In the genomic region with DNA sequence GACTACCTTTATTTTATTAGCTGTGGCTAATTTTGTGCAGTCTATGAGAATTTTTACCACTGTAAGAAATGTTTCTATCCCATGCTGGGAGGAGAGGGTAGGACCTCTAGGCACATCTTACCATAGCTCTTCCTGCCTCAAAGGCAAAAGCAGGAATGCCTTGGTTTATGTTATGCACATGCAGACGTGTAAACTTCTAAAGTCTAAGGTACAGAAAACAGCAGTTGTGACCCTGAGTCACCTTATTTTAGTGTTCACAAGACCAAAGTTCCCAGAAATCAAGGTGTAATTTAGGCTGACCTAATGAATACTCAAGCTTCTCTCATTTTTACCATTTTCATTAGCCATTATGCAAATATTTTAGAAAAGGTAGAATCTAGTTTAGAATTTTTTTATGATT, we compare ENCODE assay signal across 19 cellular contexts. TPM values are rescaled to one million over a fixed set of nuclear protein-coding genes. Genes with fewer than 3 reads are reported as not detected.
A peak's percentile ranks its signal among the peaks of the same experiment; 100 is the strongest.
DNase-seq lines count a peak whose midpoint lies in the region; TF ChIP-seq lines count a peak whose summit lies in the region.
"Had no signal": no experiment of that assay in that cellular context is flagged by ENCODE, and none has a peak within 500 bp of the region (broad histone marks: within the 10 kb centered on the region; RNA-seq: fewer than 3 reads in every experiment).

No MANE protein-coding gene starts in this region.

- peak overlapping the region in 7 of 8 donors; percentile 71 to 86 (median 78) for H3K27ac Mint-ChIP-seq in CD8-positive, alpha-beta memory T cell
- H3K27ac Mint-ChIP-seq: HFFc6 had no signal

- no peaks in the 10 kb centered on the region for H4K20me1 ChIP-seq in Karpas-422 (ENCODE audit: insufficient read depth, low read depth, low read length)
- H4K20me1 ChIP-seq in hepatocyte (ENCODE audit: insufficient read depth, poor library complexity, severe bottlenecking), result no peaks in the 10 kb centered on the region
- no peaks in the 10 kb centered on the region for H4K20me1 ChIP-seq in smooth muscle cell (ENCODE audit: low read depth)

- H2AFZ ChIP-seq in Karpas-422 (ENCODE audit: low read length), result no peak overlapping the region
- H2AFZ ChIP-seq in hepatocyte, result no peak overlapping the region
- H2AFZ ChIP-seq in smooth muscle cell (ENCODE audit: low read depth), result no peak overlapping the region

- peaks cover 13% of the 10 kb centered on the region for H3F3A ChIP-seq in smooth muscle cell (ENCODE audit: low read depth)

- H3K4me2 ChIP-seq in Karpas-422 (ENCODE audit: low read depth, low read length, poor library complexity, severe bottlenecking), result peak overlapping the region; percentile 40
- peak overlapping the region; percentile 28 for H3K4me2 ChIP-seq in hepatocyte
- H3K4me2 ChIP-seq in smooth muscle cell, result peak overlapping the region; percentile 66

- no peaks in the 10 kb centered on the region for H3K9me3 Mint-ChIP-seq in CD8-positive, alpha-beta memory T cell
- H3K9me3 Mint-ChIP-seq: HFFc6 had no signal

- no peaks in the 10 kb centered on the region for H3K9me3 ChIP-seq in CD8-positive, alpha-beta memory T cell (ENCODE audit: low read length)
- H3K9me3 ChIP-seq in Karpas-422 (ENCODE audit: low read length) (no peaks in the 10 kb centered on the region), hepatocyte (ENCODE audit: low read depth) (no peaks in the 10 kb centered on the region), smooth muscle cell (replicated peaks; ENCODE audit: low read depth) (no peaks in the 10 kb centered on the region)

- no peak overlapping the region for H3K4me3 Mint-ChIP-seq in CD8-positive, alpha-beta memory T cell
- H3K4me3 Mint-ChIP-seq: activated CD4-positive, alpha-beta T cell treated with anti-CD3 and anti-CD28 coated beads for 36 hours; HFFc6 had no signal

- peaks cover 0 to 60% (median 11%) of the 10 kb centered on the region in 3 donors for H3K36me3 Mint-ChIP-seq in CD8-positive, alpha-beta memory T cell

- CTCF ChIA-PET in CD8-positive, alpha-beta memory T cell (lab: Charles Lee), result interaction anchor here (1.2 to 1.3 kb wide), 3 partner anchors 10 to 151 kb away, joined by 3 to 5 read pairs (median 3); no protein-coding TSS in a partner anchor

- no peak overlapping the region for H3K27ac ChIP-seq in CD8-positive, alpha-beta memory T cell (ENCODE audit: low read depth, low read length)
- H3K27ac ChIP-seq in Karpas-422 (ENCODE audit: low read length), result peak overlapping the region; percentile 99
- peak overlapping the region; percentile 50 for H3K27ac ChIP-seq in hepatocyte
- peak overlapping the region; percentile 98 for H3K27ac ChIP-seq in smooth muscle cell (ENCODE audit: low read depth)
- H3K27ac ChIP-seq: dorsolateral prefrontal cortex, epithelial cell of prostate had no signal

- no peak overlapping the region for H3K4me3 ChIP-seq in CD8-positive, alpha-beta memory T cell (ENCODE audit: low read length)
- H3K4me3 ChIP-seq in Karpas-422 (ENCODE audit: low read length) (0 out of 2 replicates have a peak overlapping the region, but pooled peaks have one; percentile 8), hepatocyte (no peak overlapping the region), smooth muscle cell (no peak overlapping the region)
- H3K4me3 ChIP-seq: dorsolateral prefrontal cortex, lung had no signal

- DNase-seq in CD8-positive, alpha-beta memory T cell, result no peak
- no peak for DNase-seq in Karpas-422
- DNase-seq in hepatocyte (ENCODE audit: low spot score), result peak; percentile 56
- DNase-seq in smooth muscle cell (lab: John Stamatoyannopoulos, UW; ENCODE audit: unreplicated experiment), result no peak
- no peak for DNase-seq in mucosa of gallbladder (ENCODE audit: low spot score)
- DNase-seq in NCI-H1092 treated with DMSO at 0.1 percent for 48 hours (lab: John Stamatoyannopoulos, UW), result no peak
- no peak for DNase-seq in putamen (ENCODE audit: low spot score)
- DNase-seq: activated CD4-positive, alpha-beta T cell treated with anti-CD3 and anti-CD28 coated beads for 36 hours; activated gamma-delta T cell; caudate nucleus; dorsolateral prefrontal cortex; HFFc6; MM.1S; NCI-H146; NCI-H2171; NCI-H526; right cardiac atrium had no signal

- POLR2A ChIA-PET in CD8-positive, alpha-beta memory T cell (lab: Charles Lee), result interaction anchor here (0.7 kb wide), 1 partner anchor 16 kb away, joined by 3 read pairs; no protein-coding TSS in a partner anchor

- no peaks in the 10 kb centered on the region for H3K27me3 Mint-ChIP-seq in CD8-positive, alpha-beta memory T cell
- H3K27me3 Mint-ChIP-seq: activated CD4-positive, alpha-beta T cell treated with anti-CD3 and anti-CD28 coated beads for 36 hours had no signal

- H3K36me3 ChIP-seq in CD8-positive, alpha-beta memory T cell (ENCODE audit: insufficient read depth, low read length), result peaks cover 6% of the 10 kb centered on the region
- H3K36me3 ChIP-seq in Karpas-422 (ENCODE audit: insufficient read depth, low read length) (peaks cover 29% of the 10 kb centered on the region), hepatocyte (replicated peaks; ENCODE audit: insufficient read depth, low read depth) (no peaks in the 10 kb centered on the region), smooth muscle cell (ENCODE audit: low read depth) (no peaks in the 10 kb centered on the region)

- peaks cover 64% of the 10 kb centered on the region for H3K79me2 ChIP-seq in Karpas-422 (ENCODE audit: low read length)
- H3K79me2 ChIP-seq in hepatocyte, result peaks cover 6% of the 10 kb centered on the region
- peaks cover 29% of the 10 kb centered on the region for H3K79me2 ChIP-seq in smooth muscle cell (ENCODE audit: low read depth)

- H3K27me3 ChIP-seq in CD8-positive, alpha-beta memory T cell (ENCODE audit: insufficient read depth, low read length, poor library complexity, severe bottlenecking), result no peaks in the 10 kb centered on the region
- H3K27me3 ChIP-seq in Karpas-422 (ENCODE audit: low read length) (no peaks in the 10 kb centered on the region), hepatocyte (no peaks in the 10 kb centered on the region), smooth muscle cell (ENCODE audit: low read depth) (no peaks in the 10 kb centered on the region)
- H3K27me3 ChIP-seq: dorsolateral prefrontal cortex had no signal

- H3K9me2 ChIP-seq in Karpas-422 (replicated peaks; ENCODE audit: insufficient read depth, low read length) (no peaks in the 10 kb centered on the region), hepatocyte (replicated peaks; ENCODE audit: insufficient read depth) (no peaks in the 10 kb centered on the region)

- no peak overlapping the region for H3K9ac ChIP-seq in Karpas-422 (ENCODE audit: low read length)
- H3K9ac ChIP-seq in smooth muscle cell (ENCODE audit: low read depth), result peak overlapping the region; percentile 89

- 21% methylated on average over 1 of the region's 1 CpG for WGBS in hepatocyte (ENCODE audit: low lambda C conversion rate, missing lambda C conversion rate)
- 36% methylated on average over 1 of the region's 1 CpG for WGBS in smooth muscle cell (ENCODE audit: low lambda C conversion rate)

- peaks cover 80 to 99% (median 98%) of the 10 kb centered on the region in 3 donors for H3K4me1 Mint-ChIP-seq in CD8-positive, alpha-beta memory T cell

- TF ChIP-seq CTCF in hepatocyte (IDR thresholded peaks at IDR 0.05; ENCODE audit: poor library complexity) (no peak), smooth muscle cell (IDR thresholded peaks at IDR 0.05; ENCODE audit: borderline replicate concordance, insufficient read depth, poor library complexity, severe bottlenecking) (no peak)

- peaks cover 87% of the 10 kb centered on the region for H3K4me1 ChIP-seq in CD8-positive, alpha-beta memory T cell (ENCODE audit: insufficient read depth, low read length)
- H3K4me1 ChIP-seq in Karpas-422 (ENCODE audit: low read length) (peaks cover 100% of the 10 kb centered on the region), hepatocyte (ENCODE audit: insufficient read depth) (peaks cover 23% of the 10 kb centered on the region), smooth muscle cell (ENCODE audit: low read depth) (peaks cover 12% of the 10 kb centered on the region)

RNA-seq across cellular contexts. Expression of a gene that starts 15.4 kb away (rescaled TPM):
- total RNA-seq in CD8-positive, alpha-beta memory T cell, result 100 to 1,000 TPM; 317 to 326 TPM
- 200 TPM for polyA plus RNA-seq in CD8-positive, alpha-beta memory T cell
- total RNA-seq in Karpas-422 (2014; rRNA removed; shearing (Covaris generic); ENCODE audit: low replicate concordance), result 46.8 and 62.6 TPM in 2 replicates
- total RNA-seq in hepatocyte (20.1 and 22.0 TPM in 2 replicates), smooth muscle cell (27.3 and 29.0 TPM in 2 replicates), mucosa of gallbladder (64.9 TPM)
- polyA plus RNA-seq in hepatocyte (32.3 and 32.7 TPM in 2 replicates), smooth muscle cell (35.5 and 36.4 TPM in 2 replicates)
